8 cellular contexts compared by ENCODE assay signal in the genomic region with DNA sequence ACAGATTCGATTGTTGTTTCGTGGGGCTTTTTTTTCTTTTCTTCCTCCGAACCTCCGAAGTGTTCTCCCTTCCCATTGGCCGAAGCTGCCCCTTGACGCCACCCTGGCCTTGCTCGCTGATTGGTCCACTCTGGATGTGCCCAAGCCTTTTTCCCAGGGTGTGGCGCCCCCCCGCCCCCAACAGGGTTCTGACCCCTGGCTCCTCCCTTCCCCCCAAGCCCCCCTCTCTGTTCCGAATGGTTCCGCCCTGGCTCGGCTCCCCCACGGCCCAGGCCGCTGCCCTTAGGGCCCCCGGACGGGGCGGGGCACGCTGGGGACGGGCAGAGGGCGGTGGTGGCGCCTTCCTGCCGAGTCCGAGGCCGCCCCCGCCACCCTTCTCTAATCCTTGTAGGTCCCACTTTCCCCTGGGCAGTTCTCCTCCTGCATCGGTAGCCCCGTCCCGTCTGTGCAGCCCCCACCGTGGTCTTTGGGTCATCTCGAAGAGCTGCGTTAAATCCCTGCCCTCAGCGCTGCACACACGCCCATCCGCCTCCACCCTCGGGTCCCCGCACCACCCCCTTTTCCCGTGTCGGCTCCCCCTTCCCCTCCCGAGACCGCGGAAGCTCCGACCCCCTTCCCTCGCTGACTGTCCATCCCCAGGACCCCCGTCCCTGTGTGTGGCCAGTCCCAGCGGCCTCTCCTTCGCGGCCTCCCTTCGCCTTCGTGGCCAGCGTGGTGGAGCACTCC. TPM values are rescaled to one million over a fixed set of nuclear protein-coding genes. Genes with fewer than 3 reads are reported as not detected.
DNase-seq lines count a peak whose midpoint lies in the region; ATAC-seq and TF ChIP-seq lines count a peak whose summit lies in the region.

No MANE protein-coding gene starts in this region.

- TF ChIP-seq CTCF in GM23338 (conservative IDR thresholded peaks at IDR 0.05; ENCODE audit: low read depth in 2 of 2) = no peak
- no peak for TF ChIP-seq CTCF in ascending aorta (IDR thresholded peaks at IDR 0.05)
- TF ChIP-seq CTCF in progenitor cell of endocrine pancreas (IDR thresholded peaks at IDR 0.05; ENCODE audit: unreplicated experiment) = no peak

- H3K36me3 Mint-ChIP-seq in GM23338 (ENCODE audit: low read depth) (peaks cover 22% of the 10 kb centered on the region), progenitor cell of endocrine pancreas (ENCODE audit: insufficient read depth) (peaks cover 8% of the 10 kb centered on the region)

- H3K27ac Mint-ChIP-seq in GM23338 (peak overlapping the region; percentile 96), progenitor cell of endocrine pancreas (peak overlapping the region; percentile 97)

- H3K27me3 Mint-ChIP-seq in GM23338 (ENCODE audit: insufficient read depth, low read depth, poor library complexity) = peaks cover 36% of the 10 kb centered on the region
- H3K27me3 Mint-ChIP-seq in progenitor cell of endocrine pancreas = peaks cover 23% of the 10 kb centered on the region

- H3K27me3 ChIP-seq in GM23338 (ENCODE audit: insufficient read depth) (peaks cover 39% of the 10 kb centered on the region), Karpas-422 (ENCODE audit: low read length) (no peaks in the 10 kb centered on the region), ascending aorta (no peaks in the 10 kb centered on the region), right cardiac atrium (ENCODE audit: control insufficient read depth, insufficient read depth) (no peaks in the 10 kb centered on the region)

- H3F3A ChIP-seq in GM23338 (replicated peaks; ENCODE audit: low read depth) = no peaks in the 10 kb centered on the region

- H3K9me3 Mint-ChIP-seq in GM23338 = no peaks in the 10 kb centered on the region
- H3K9me3 Mint-ChIP-seq in progenitor cell of endocrine pancreas (ENCODE audit: low read depth) = peaks cover 3% of the 10 kb centered on the region

- H3K4me2 ChIP-seq in GM23338 (peak overlapping the region; percentile 73), Karpas-422 (ENCODE audit: low read depth, low read length, poor library complexity, severe bottlenecking) (peak overlapping the region; percentile 71)

- 0 out of 2 replicates have a peak overlapping the region, but pooled peaks have one; percentile 69 for H3K27ac ChIP-seq in GM23338 (ENCODE audit: low read depth)
- H3K27ac ChIP-seq in Karpas-422 (ENCODE audit: low read length) = peak overlapping the region; percentile 67
- H3K27ac ChIP-seq in ascending aorta = peak overlapping the region; percentile 83 to 86
- H3K27ac ChIP-seq in right cardiac atrium (ENCODE audit: low read length) = peak overlapping the region; percentile 99

- no peaks in the 10 kb centered on the region for H4K20me1 ChIP-seq in GM23338 (replicated peaks; ENCODE audit: insufficient read depth)
- H4K20me1 ChIP-seq in Karpas-422 (ENCODE audit: insufficient read depth, low read depth, low read length) = no peaks in the 10 kb centered on the region

- H3K36me3 ChIP-seq in ES-I3 (ENCODE audit: insufficient read depth, low read length) (peaks cover 13% of the 10 kb centered on the region), GM23338 (ENCODE audit: insufficient read depth) (0 out of 2 replicates have a peak, but pooled peaks cover 5% of the 10 kb centered on the region), Karpas-422 (ENCODE audit: insufficient read depth, low read length) (peaks cover 7% of the 10 kb centered on the region; the same call in 1 of the 2 replicates), ascending aorta (peaks cover 0 to 3% of the 10 kb centered on the region in 2 donors)

- ATAC-seq in GM23338 (peak; percentile 77), right cardiac atrium (peak; percentile 97)

- peak overlapping the region; percentile 93 for H3K4me3 Mint-ChIP-seq in GM23338
- H3K4me3 Mint-ChIP-seq in progenitor cell of endocrine pancreas (ENCODE audit: low read depth) = peak overlapping the region; percentile 84

- H2AFZ ChIP-seq in GM23338 (peak overlapping the region; percentile 91; the same call in 1 of the 2 replicates), Karpas-422 (ENCODE audit: low read length) (peak overlapping the region; percentile 37)

- H3K79me2 ChIP-seq in GM23338 (replicated peaks; ENCODE audit: insufficient read depth) = no peaks in the 10 kb centered on the region
- no peaks in the 10 kb centered on the region for H3K79me2 ChIP-seq in Karpas-422 (ENCODE audit: low read length)

- H3K4me1 ChIP-seq in ES-I3 (ENCODE audit: insufficient read depth, low read length) (peaks cover 5% of the 10 kb centered on the region; the same call in 1 of the 2 replicates), GM23338 (ENCODE audit: insufficient read depth) (no peaks in the 10 kb centered on the region; the same call in 1 of the 2 replicates), Karpas-422 (ENCODE audit: low read length) (peaks cover 5% of the 10 kb centered on the region), ascending aorta (no peaks in the 10 kb centered on the region), right cardiac atrium (ENCODE audit: control insufficient read depth, insufficient read depth, low read length) (no peaks in the 10 kb centered on the region)

- 1% methylated on average over 45 of the region's 50 CpGs for WGBS in right cardiac atrium

- H3K9me2 ChIP-seq in GM23338 (ENCODE audit: insufficient read depth) = no peaks in the 10 kb centered on the region
- no peaks in the 10 kb centered on the region for H3K9me2 ChIP-seq in Karpas-422 (replicated peaks; ENCODE audit: insufficient read depth, low read length)

- DNase-seq in GM23338 (ENCODE audit: low spot score) (peak; percentile 89), Karpas-422 (peak; percentile 93), SW 1271 (lab: John Stamatoyannopoulos, UW) (peak; percentile 20 to 64), ascending aorta (ENCODE audit: low spot score in 2 of 2) (peak; percentile 60 to 94), right cardiac atrium (peak; percentile 93 to 97 (median 97)), progenitor cell of endocrine pancreas (ENCODE audit: low spot score, unreplicated experiment) (peak; percentile 79), NCI-H187 treated with DMSO at 0.1 percent for 48 hours (lab: John Stamatoyannopoulos, UW) (no peak)

- H3K9ac ChIP-seq in ES-I3 (ENCODE audit: low read depth, low read length) = peak overlapping the region; percentile 92
- peak overlapping the region; percentile 80 for H3K9ac ChIP-seq in Karpas-422 (ENCODE audit: low read length)

- H3K4me1 Mint-ChIP-seq in GM23338 = peaks cover 14% of the 10 kb centered on the region; the same call in 2 of the 3 replicates
- no peaks in the 10 kb centered on the region for H3K4me1 Mint-ChIP-seq in progenitor cell of endocrine pancreas (ENCODE audit: low read depth)

- intact Hi-C loops in ascending aorta (cut with DNase I) = loop anchor here (1.0 to 5.0 kb wide), 4 partner anchors 21 to 241 kb away; a partner anchor contains a TSS
- intact Hi-C loops in right cardiac atrium (cut with DNase I) = no loop called here

- H3K4me3 ChIP-seq in GM23338 = peak overlapping the region; percentile 70
- H3K4me3 ChIP-seq in Karpas-422 (ENCODE audit: low read length) = peak overlapping the region; percentile 74
- H3K4me3 ChIP-seq in ascending aorta = peak overlapping the region; percentile 43 to 76
- peak overlapping the region; percentile 83 for H3K4me3 ChIP-seq in right cardiac atrium (ENCODE audit: low read length)

- H3K9me3 ChIP-seq in ES-I3 (ENCODE audit: control insufficient read depth, insufficient read depth, low read length) (no peaks in the 10 kb centered on the region), Karpas-422 (ENCODE audit: low read length) (no peaks in the 10 kb centered on the region), ascending aorta (no peaks in the 10 kb centered on the region), right cardiac atrium (ENCODE audit: control insufficient read depth, low read length) (no peaks in the 10 kb centered on the region)

RNA-seq across cellular contexts. Expression of a gene that starts 25.6 kb away (rescaled TPM):
- total RNA-seq in GM23338 (2014; rRNA removed; shearing (Covaris generic)) = 17.8 and 18.5 TPM in 2 replicates
- polyA plus RNA-seq in GM23338 (2016; fragmentation: Nextera tagmentation; extraction: Ambion mirVana) (14.2 and 14.6 TPM in 2 replicates), right cardiac atrium (6.2 TPM)
- total RNA-seq in Karpas-422 (2014; rRNA removed; shearing (Covaris generic); ENCODE audit: low replicate concordance) = 14.0 and 34.2 TPM in 2 replicates
- total RNA-seq in ascending aorta (1.1 TPM), right cardiac atrium (10 to 100 TPM in 1 of 4 donors, 1 to 10 TPM in 3; 8.1 to 11.2 (median 8.5) TPM), progenitor cell of endocrine pancreas (18.1 and 20.0 TPM in 2 replicates)

RNA-seq across cellular contexts. Expression of a gene that starts 50.9 kb away (rescaled TPM):
- 2.2 and 2.6 TPM in 2 replicates for total RNA-seq in GM23338 (2014; rRNA removed; shearing (Covaris generic))
- polyA plus RNA-seq in GM23338 (2016; fragmentation: Nextera tagmentation; extraction: Ambion mirVana) (2.3 and 2.7 TPM in 2 replicates), right cardiac atrium (5.0 TPM)
- 3.5 and 5.3 TPM in 2 replicates for total RNA-seq in Karpas-422 (2014; rRNA removed; shearing (Covaris generic); ENCODE audit: low replicate concordance)
- total RNA-seq in ascending aorta (10.3 TPM), right cardiac atrium (10 to 100 TPM; 10.9 to 13.8 (median 11.5) TPM), progenitor cell of endocrine pancreas (38.0 and 40.9 TPM in 2 replicates)
